Comparison of ENCODE assay signal across 5 cellular contexts in genomic region chr12:1330475-1330827, GRCh38.
"Had no signal": no experiment of that assay in that cellular context is flagged by ENCODE, and none has a peak within 500 bp of the region (broad histone marks: within the 10 kb centered on the region; RNA-seq: fewer than 3 reads in every experiment).

No MANE protein-coding gene starts in this region.

- DNase-seq: H9, HCEC 1CT, HFFc6, IMR-90 had no signal

- H3K4me3 ChIP-seq: GM23338 had no signal
